2 cellular contexts compared by ENCODE assay signal in the genomic region with DNA sequence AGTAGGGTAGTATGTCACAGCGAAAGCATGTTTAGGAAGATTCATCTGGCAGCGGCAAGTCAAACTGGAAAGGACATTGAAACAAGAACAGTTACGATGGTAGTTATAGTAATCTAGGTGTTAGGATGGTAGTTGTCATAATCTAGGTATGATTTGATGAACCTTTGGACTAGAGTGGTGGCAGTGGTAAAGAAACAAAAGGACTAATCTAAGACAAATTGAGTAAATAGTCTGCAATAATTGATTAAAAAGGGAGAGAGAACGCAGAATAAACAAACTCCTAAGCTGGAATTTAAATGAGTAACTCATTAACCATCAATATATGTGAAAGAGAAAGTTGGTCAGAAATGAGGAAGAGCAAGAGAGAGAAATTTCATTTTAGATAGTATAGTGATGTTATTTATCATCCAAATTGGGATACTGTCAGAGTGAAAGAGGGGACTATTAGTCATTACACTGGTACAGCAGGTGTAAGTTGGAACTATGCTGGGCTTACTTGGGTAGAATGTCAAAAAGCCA.
TF ChIP-seq lines count a peak whose summit lies in the region.

No MANE protein-coding gene starts in this region.

TF ChIP-seq in liver, 16 proteins besides CTCF, POLR2A, EP300 and RAD21 (continued from another document):
- TF ChIP-seq, protein P1, sequence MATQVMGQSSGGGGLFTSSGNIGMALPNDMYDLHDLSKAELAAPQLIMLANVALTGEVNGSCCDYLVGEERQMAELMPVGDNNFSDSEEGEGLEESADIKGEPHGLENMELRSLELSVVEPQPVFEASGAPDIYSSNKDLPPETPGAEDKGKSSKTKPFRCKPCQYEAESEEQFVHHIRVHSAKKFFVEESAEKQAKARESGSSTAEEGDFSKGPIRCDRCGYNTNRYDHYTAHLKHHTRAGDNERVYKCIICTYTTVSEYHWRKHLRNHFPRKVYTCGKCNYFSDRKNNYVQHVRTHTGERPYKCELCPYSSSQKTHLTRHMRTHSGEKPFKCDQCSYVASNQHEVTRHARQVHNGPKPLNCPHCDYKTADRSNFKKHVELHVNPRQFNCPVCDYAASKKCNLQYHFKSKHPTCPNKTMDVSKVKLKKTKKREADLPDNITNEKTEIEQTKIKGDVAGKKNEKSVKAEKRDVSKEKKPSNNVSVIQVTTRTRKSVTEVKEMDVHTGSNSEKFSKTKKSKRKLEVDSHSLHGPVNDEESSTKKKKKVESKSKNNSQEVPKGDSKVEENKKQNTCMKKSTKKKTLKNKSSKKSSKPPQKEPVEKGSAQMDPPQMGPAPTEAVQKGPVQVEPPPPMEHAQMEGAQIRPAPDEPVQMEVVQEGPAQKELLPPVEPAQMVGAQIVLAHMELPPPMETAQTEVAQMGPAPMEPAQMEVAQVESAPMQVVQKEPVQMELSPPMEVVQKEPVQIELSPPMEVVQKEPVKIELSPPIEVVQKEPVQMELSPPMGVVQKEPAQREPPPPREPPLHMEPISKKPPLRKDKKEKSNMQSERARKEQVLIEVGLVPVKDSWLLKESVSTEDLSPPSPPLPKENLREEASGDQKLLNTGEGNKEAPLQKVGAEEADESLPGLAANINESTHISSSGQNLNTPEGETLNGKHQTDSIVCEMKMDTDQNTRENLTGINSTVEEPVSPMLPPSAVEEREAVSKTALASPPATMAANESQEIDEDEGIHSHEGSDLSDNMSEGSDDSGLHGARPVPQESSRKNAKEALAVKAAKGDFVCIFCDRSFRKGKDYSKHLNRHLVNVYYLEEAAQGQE (IDR thresholded peaks at IDR 0.05), result no peak
- TF ChIP-seq FOXA1 (IDR thresholded peaks at IDR 0.05) (no peak), EGR1 (IDR thresholded peaks at IDR 0.05; ENCODE audit: low read depth in 2 of 2) (no peak), JUND (IDR thresholded peaks at IDR 0.05) (peak in 1 of 2 donors; percentile 19), RXRA (IDR thresholded peaks at IDR 0.05) (peak; percentile 9 to 33), SP1 (IDR thresholded peaks at IDR 0.05) (peak; percentile 47), TAF1 (conservative IDR thresholded peaks at IDR 0.05) (no peak), FOXA2 (IDR thresholded peaks at IDR 0.05) (peak; percentile 29), HNF4G (IDR thresholded peaks at IDR 0.05) (peak; percentile 24), YY1 (IDR thresholded peaks at IDR 0.05) (no peak)
- TF ChIP-seq, protein P2, sequence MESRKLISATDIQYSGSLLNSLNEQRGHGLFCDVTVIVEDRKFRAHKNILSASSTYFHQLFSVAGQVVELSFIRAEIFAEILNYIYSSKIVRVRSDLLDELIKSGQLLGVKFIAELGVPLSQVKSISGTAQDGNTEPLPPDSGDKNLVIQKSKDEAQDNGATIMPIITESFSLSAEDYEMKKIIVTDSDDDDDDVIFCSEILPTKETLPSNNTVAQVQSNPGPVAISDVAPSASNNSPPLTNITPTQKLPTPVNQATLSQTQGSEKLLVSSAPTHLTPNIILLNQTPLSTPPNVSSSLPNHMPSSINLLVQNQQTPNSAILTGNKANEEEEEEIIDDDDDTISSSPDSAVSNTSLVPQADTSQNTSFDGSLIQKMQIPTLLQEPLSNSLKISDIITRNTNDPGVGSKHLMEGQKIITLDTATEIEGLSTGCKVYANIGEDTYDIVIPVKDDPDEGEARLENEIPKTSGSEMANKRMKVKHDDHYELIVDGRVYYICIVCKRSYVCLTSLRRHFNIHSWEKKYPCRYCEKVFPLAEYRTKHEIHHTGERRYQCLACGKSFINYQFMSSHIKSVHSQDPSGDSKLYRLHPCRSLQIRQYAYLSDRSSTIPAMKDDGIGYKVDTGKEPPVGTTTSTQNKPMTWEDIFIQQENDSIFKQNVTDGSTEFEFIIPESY (IDR thresholded peaks at IDR 0.05), result no peak
- TF ChIP-seq, protein P3, sequence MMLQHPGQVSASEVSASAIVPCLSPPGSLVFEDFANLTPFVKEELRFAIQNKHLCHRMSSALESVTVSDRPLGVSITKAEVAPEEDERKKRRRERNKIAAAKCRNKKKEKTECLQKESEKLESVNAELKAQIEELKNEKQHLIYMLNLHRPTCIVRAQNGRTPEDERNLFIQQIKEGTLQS (IDR thresholded peaks at IDR 0.05), result no peak
- TF ChIP-seq, protein P4, sequence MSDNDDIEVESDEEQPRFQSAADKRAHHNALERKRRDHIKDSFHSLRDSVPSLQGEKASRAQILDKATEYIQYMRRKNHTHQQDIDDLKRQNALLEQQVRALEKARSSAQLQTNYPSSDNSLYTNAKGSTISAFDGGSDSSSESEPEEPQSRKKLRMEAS (IDR thresholded peaks at IDR 0.05), result peak; percentile 10

TF ChIP-seq in HepG2, 621 proteins besides CTCF, POLR2A, EP300 and RAD21 (continued from another document):
- no peak for TF ChIP-seq FOXO1 (CRISPR knock-in tag; IDR thresholded peaks at IDR 0.05)
- TF ChIP-seq ZFP41 (CRISPR knock-in tag; IDR thresholded peaks at IDR 0.05; ENCODE audit: borderline replicate concordance), result no peak
- TF ChIP-seq FOXK2 (IDR thresholded peaks at IDR 0.05), result no peak
- TF ChIP-seq TEAD2 (CRISPR knock-in tag; IDR thresholded peaks at IDR 0.05), result no peak
- TF ChIP-seq, protein P5, sequence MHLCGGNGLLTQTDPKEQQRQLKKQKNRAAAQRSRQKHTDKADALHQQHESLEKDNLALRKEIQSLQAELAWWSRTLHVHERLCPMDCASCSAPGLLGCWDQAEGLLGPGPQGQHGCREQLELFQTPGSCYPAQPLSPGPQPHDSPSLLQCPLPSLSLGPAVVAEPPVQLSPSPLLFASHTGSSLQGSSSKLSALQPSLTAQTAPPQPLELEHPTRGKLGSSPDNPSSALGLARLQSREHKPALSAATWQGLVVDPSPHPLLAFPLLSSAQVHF (CRISPR knock-in tag; IDR thresholded peaks at IDR 0.05), result no peak
